ENCODE assay signal across 21 cellular contexts in the genomic region with DNA sequence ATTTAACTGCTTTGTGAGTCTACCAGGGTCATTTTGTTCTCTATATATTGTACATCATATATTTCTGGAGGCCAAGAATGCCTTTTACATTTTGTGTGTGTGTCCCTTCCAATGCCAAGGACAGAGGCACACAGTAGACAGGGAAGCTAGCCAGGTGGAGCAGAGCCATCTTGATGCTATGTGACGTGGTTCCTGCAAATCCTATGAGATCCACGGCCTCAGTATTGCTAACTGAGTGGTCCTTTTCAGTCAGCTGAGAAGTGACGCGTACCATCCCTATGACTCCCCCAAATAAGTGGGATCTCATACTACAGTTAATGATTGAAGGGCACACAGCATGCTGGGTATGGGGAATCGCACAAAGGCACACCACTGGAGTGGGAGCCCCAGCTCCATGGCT. TPM values are rescaled to one million over a fixed set of nuclear protein-coding genes. Genes with fewer than 3 reads are reported as not detected.
DNase-seq lines count a peak whose midpoint lies in the region; ATAC-seq, FAIRE-seq and TF ChIP-seq lines count a peak whose summit lies in the region.
"Had no signal": no experiment of that assay in that cellular context is flagged by ENCODE, and none has a peak within 500 bp of the region (broad histone marks: within the 10 kb centered on the region; RNA-seq: fewer than 3 reads in every experiment).

No MANE protein-coding gene starts in this region.

- peaks cover 20% of the 10 kb centered on the region for H3K36me3 Mint-ChIP-seq in stimulated activated memory B cell treated with anti-CD40 and anti-IgM and Interleukin-4, amounts not matched to agents 10 μg/mL and 1 μg/mL and 100 μg/mL, for 72 hours
- H3K36me3 Mint-ChIP-seq in T-helper 17 cell (ENCODE audit: low read depth): no peaks in the 10 kb centered on the region

- H3F3A ChIP-seq in OCI-LY1 (ENCODE audit: insufficient read depth, low read length): no peaks in the 10 kb centered on the region

- no peak for TF ChIP-seq CTCF in OCI-LY1 (IDR thresholded peaks at IDR 0.05; ENCODE audit: low read length)
- no peak for TF ChIP-seq CTCF in cardiac muscle cell (IDR thresholded peaks at IDR 0.05; ENCODE audit: low read depth, low read length)

- peak overlapping the region; percentile 55 for H3K9ac ChIP-seq in OCI-LY1 (ENCODE audit: low read length)
- H3K9ac ChIP-seq: BLaER1 had no signal

- H3K9me3 ChIP-seq in OCI-LY1 (ENCODE audit: low read length) (peaks cover under 1% of the 10 kb centered on the region; the same call in 1 of the 2 replicates), cardiac muscle cell (ENCODE audit: low read depth) (no peaks in the 10 kb centered on the region), T-helper 17 cell (ENCODE audit: control insufficient read depth, low read length, poor library complexity, severe bottlenecking) (no peaks in the 10 kb centered on the region)
- H3K9me3 ChIP-seq: MG63 had no signal

- H3K27me3 Mint-ChIP-seq in stimulated activated memory B cell treated with anti-CD40 and anti-IgM and Interleukin-4, amounts not matched to agents 10 μg/mL and 1 μg/mL and 100 μg/mL, for 72 hours: no peaks in the 10 kb centered on the region
- H3K27me3 Mint-ChIP-seq in T-helper 17 cell: no peaks in the 10 kb centered on the region

- H3K79me2 ChIP-seq in OCI-LY1 (ENCODE audit: insufficient read depth, low read length): no peaks in the 10 kb centered on the region

- H3K4me3 ChIP-seq in OCI-LY1 (ENCODE audit: low read depth, low read length, poor library complexity, severe bottlenecking) (peak overlapping the region; percentile 31), cardiac muscle cell (no peak overlapping the region)
- H3K4me3 ChIP-seq: BLaER1, K562, MG63 had no signal

- DNase-seq in GM12892 (ENCODE audit: insufficient read length) (no peak), cardiac muscle cell (ENCODE audit: low read depth in 1 of 2, low spot score in 1 of 2) (no peak), T-helper 17 cell (no peak), NCI-H748 (lab: John Stamatoyannopoulos, UW; ENCODE audit: unreplicated experiment) (no peak)
- no peak for DNase-seq in stimulated activated CD4-positive, alpha-beta T cell treated with anti-CD3 and anti-CD28 coated beads, Interleukin-2, amount 100 ng/mL, for 48 hours
- DNase-seq: DMS 273 treated with DMSO at 0.1 percent for 48 hours, EL, MG63, NCI-H1092 treated with DMSO at 0.1 percent for 48 hours, NCI-H1694 treated with DMSO at 0.1 percent for 48 hours, NCI-H446, NCI-H82, OCI-M1 had no signal

- peak overlapping the region; percentile 51 for H3K4me3 Mint-ChIP-seq in stimulated activated memory B cell treated with anti-CD40 and anti-IgM and Interleukin-4, amounts not matched to agents 10 μg/mL and 1 μg/mL and 100 μg/mL, for 72 hours
- H3K4me3 Mint-ChIP-seq in T-helper 17 cell: no peak overlapping the region

- ATAC-seq in stimulated activated memory B cell treated with anti-CD40 and anti-IgM and Interleukin-4, amounts not matched to agents 10 μg/mL and 1 μg/mL and 100 μg/mL, for 72 hours: no peak
- no peak for ATAC-seq in T-helper 17 cell
- ATAC-seq: K562 had no signal

- H3K36me3 ChIP-seq in OCI-LY1 (ENCODE audit: insufficient read depth, low read length): 0 out of 2 replicates have a peak, but pooled peaks cover 11% of the 10 kb centered on the region
- H3K36me3 ChIP-seq in cardiac muscle cell: peaks cover 4% of the 10 kb centered on the region
- H3K36me3 ChIP-seq: BLaER1, MG63 had no signal

- H4K20me1 ChIP-seq in OCI-LY1 (ENCODE audit: insufficient read depth, low read length): no peaks in the 10 kb centered on the region
- H4K20me1 ChIP-seq: BLaER1 had no signal

- H3K9me2 ChIP-seq in OCI-LY1 (ENCODE audit: low read depth, low read length): no peaks in the 10 kb centered on the region

- no peaks in the 10 kb centered on the region for H3K27me3 ChIP-seq in OCI-LY1 (ENCODE audit: insufficient read depth, low read length)
- no peaks in the 10 kb centered on the region for H3K27me3 ChIP-seq in cardiac muscle cell
- H3K27me3 ChIP-seq: BLaER1, MG63 had no signal

- H3K27ac ChIP-seq in OCI-LY1 (ENCODE audit: low read depth, low read length, poor library complexity, severe bottlenecking): peak overlapping the region; percentile 97
- peak overlapping the region; percentile 76 for H3K27ac ChIP-seq in cardiac muscle cell
- H3K27ac ChIP-seq: BLaER1, RWPE1 had no signal

- TF ChIP-seq POLR2A in GM12892 (IDR thresholded peaks at IDR 0.05; ENCODE audit: low read depth, low read length): peak; percentile 30; the same call in 1 of the 2 replicates

- peaks cover 13% of the 10 kb centered on the region for H3K9me3 Mint-ChIP-seq in stimulated activated memory B cell treated with anti-CD40 and anti-IgM and Interleukin-4, amounts not matched to agents 10 μg/mL and 1 μg/mL and 100 μg/mL, for 72 hours

- peak; percentile 84 for FAIRE-seq in GM12892 (lab: Jason Lieb, UNC)
- FAIRE-seq: GM19239, HTR-8/SVneo, K562 had no signal

- H3K27ac Mint-ChIP-seq in stimulated activated memory B cell treated with anti-CD40 and anti-IgM and Interleukin-4, amounts not matched to agents 10 μg/mL and 1 μg/mL and 100 μg/mL, for 72 hours: peak overlapping the region; percentile 87
- H3K27ac Mint-ChIP-seq in T-helper 17 cell: no peak overlapping the region

- H3K4me2 ChIP-seq in OCI-LY1 (ENCODE audit: low read length): peak overlapping the region; percentile 63
- H3K4me2 ChIP-seq: BLaER1 had no signal

- peak overlapping the region; percentile 87; the same call in 1 of the 2 replicates for H2AFZ ChIP-seq in OCI-LY1 (ENCODE audit: low read length)

- H3K4me1 ChIP-seq in OCI-LY1 (ENCODE audit: insufficient read depth, low read length, severe bottlenecking) (peaks cover 63% of the 10 kb centered on the region), cardiac muscle cell (ENCODE audit: low read depth) (peaks cover 34% of the 10 kb centered on the region)
- H3K4me1 ChIP-seq: BLaER1 had no signal

- peaks cover 51% of the 10 kb centered on the region for H3K4me1 Mint-ChIP-seq in stimulated activated memory B cell treated with anti-CD40 and anti-IgM and Interleukin-4, amounts not matched to agents 10 μg/mL and 1 μg/mL and 100 μg/mL, for 72 hours
- no peaks in the 10 kb centered on the region for H3K4me1 Mint-ChIP-seq in T-helper 17 cell

RNA-seq across cellular contexts. Expression of gene CCDC141, which starts 27.3 kb away (rescaled TPM):
- 2.4 TPM for polyA plus RNA-seq in GM12892 (2012; ENCODE audit: missing spikeins)
- 95.5 and 213 TPM in 2 replicates for total RNA-seq in cardiac muscle cell
- 134 and 260 TPM in 2 replicates for polyA plus RNA-seq in cardiac muscle cell
- 10 to 100 TPM; 18.2 to 22.8 TPM for total RNA-seq in T-helper 17 cell
- total RNA-seq: SK-MEL-5 had no signal
- polyA plus RNA-seq: K562 had no signal
